ENCODE assay signal across 14 cellular contexts in the genomic region with DNA sequence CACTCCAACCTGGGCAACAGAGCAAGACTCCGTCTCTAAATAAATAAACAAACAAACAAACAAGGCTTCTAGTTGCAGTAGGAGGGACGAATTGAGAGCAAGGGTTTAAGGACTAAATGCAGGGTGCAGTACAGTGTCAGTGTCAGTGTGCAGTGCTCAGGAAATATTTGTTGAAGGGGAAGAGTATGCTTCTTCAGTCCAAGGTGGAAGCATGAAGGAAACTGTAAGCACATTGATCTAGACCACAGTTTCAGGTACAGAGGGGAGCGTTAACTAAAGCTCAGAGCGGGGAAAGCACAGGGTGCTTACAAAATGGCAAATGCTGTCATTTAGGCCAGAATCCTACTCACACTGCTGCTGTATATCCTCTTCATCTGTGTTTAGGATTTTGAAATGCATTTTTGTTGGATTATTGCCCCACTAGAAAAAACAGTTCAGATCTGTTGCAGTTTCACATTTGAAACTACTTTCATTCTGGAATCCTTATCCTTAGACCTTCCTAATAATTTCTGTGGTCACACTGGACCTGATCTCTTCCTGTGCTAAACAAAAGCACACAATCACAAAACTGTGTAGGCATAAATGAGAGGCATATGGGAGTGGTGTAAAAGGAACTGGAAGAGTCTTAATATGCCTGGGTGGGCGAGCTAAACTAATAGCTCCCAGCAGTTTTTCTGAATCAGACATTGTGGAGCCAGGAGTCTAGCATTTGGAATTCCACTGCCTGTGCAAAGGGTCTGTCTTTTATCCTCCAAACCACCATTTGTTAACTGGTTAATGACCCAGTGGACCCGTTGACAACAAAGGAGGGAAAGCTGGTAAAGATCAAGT. TPM values are rescaled to one million over a fixed set of nuclear protein-coding genes. Genes with fewer than 3 reads are reported as not detected.
DNase-seq lines count a peak whose midpoint lies in the region; ATAC-seq and TF ChIP-seq lines count a peak whose summit lies in the region.
"Had no signal": no experiment of that assay in that cellular context is flagged by ENCODE, and none has a peak within 500 bp of the region (broad histone marks: within the 10 kb centered on the region; RNA-seq: fewer than 3 reads in every experiment).

No MANE protein-coding gene starts in this region.

- H3K9ac ChIP-seq in adipocyte (ENCODE audit: low read length): peak overlapping the region; percentile 25

- no peaks in the 10 kb centered on the region for H3K36me3 ChIP-seq in adipocyte (ENCODE audit: control insufficient read depth, insufficient read depth, low read length, severe bottlenecking)
- peaks cover 0 to 3% (median 0%) of the 10 kb centered on the region in 4 donors for H3K36me3 ChIP-seq in stomach
- H3K36me3 ChIP-seq: brain microvascular endothelial cell, uterus had no signal

- DNase-seq in NCI-H82 (lab: John Stamatoyannopoulos, UW): peak; percentile 36
- DNase-seq in NCI-H82 treated with DMSO at 0.1 percent for 48 hours (lab: John Stamatoyannopoulos, UW; ENCODE audit: unreplicated experiment): no peak
- DNase-seq in adipocyte (ENCODE audit: low read depth): peak; percentile 69
- DNase-seq in kidney glomerular epithelial cell (lab: John Stamatoyannopoulos, UW): peak; percentile 36
- DNase-seq in stomach: no peak
- no peak for DNase-seq in ecto neural progenitor cell (ENCODE audit: low spot score)
- no peak for DNase-seq in GM13977 (ENCODE audit: low spot score)
- DNase-seq: activated CD8-positive, alpha-beta memory T cell treated with anti-CD3 and anti-CD28 coated beads for 24 hours; brain microvascular endothelial cell; heart left ventricle; NCI-H1417 treated with DMSO at 0.1 percent for 48 hours; SHP77; uterus had no signal

- no peaks in the 10 kb centered on the region for H3K27me3 ChIP-seq in adipocyte (replicated peaks; ENCODE audit: control insufficient read depth, insufficient read depth, low read length)
- H3K27me3 ChIP-seq in stomach: no peaks in the 10 kb centered on the region
- H3K27me3 ChIP-seq: brain microvascular endothelial cell, heart left ventricle, uterus had no signal

- H3K4me3 ChIP-seq in adipocyte (ENCODE audit: low read length) (peak overlapping the region; percentile 68), stomach (no peak overlapping the region)
- H3K4me3 ChIP-seq: heart left ventricle, uterus had no signal

- no peak for ATAC-seq in HG02938 (IDR thresholded peaks at IDR 0.05; ENCODE audit: unreplicated experiment)

- intact Hi-C loops in stomach (cut with DNase I; ENCODE audit: low total_unique reads): no loop called here

- WGBS in stomach, 5 donors: 54 to 71% (median 62%) methylated on average over 6 of the region's 6 CpGs

- peak overlapping the region in 3 of 5 donors; percentile 17 to 49 (median 25) for H3K27ac ChIP-seq in stomach
- H3K27ac ChIP-seq: brain microvascular endothelial cell had no signal

- in situ Hi-C loops in GM13977 (cut with MboI; ENCODE audit: low pct_unique_long_range_greater_than_20kb, low sequenced_read_pairs, unreplicated experiment): no loop called here

- no peak for TF ChIP-seq CTCF in stomach (IDR thresholded peaks at IDR 0.05)
- TF ChIP-seq CTCF in GM13977 (IDR thresholded peaks at IDR 0.05; ENCODE audit: extremely low read depth, insufficient read depth, missing control alignments): no peak

- H3K4me1 ChIP-seq in adipocyte (ENCODE audit: control insufficient read depth, insufficient read depth, low read length): peaks cover 25% of the 10 kb centered on the region
- peaks cover 9 to 35% (median 27%) of the 10 kb centered on the region in 4 donors for H3K4me1 ChIP-seq in stomach

- no peak for TF ChIP-seq EP300 in stomach (IDR thresholded peaks at IDR 0.05)

- TF ChIP-seq POLR2A in stomach (IDR thresholded peaks at IDR 0.05): no peak

- H3K9me3 ChIP-seq in adipocyte (ENCODE audit: control insufficient read depth, low read length) (no peaks in the 10 kb centered on the region), stomach (no peaks in the 10 kb centered on the region)
- H3K9me3 ChIP-seq: heart left ventricle, uterus had no signal

RNA-seq across cellular contexts. Expression of a gene that starts 41.4 kb away (rescaled TPM):
- total RNA-seq in stomach: 10 to 100 TPM; 11.1 to 29.9 (median 14.8) TPM
- polyA plus RNA-seq in stomach: 1 to 10 TPM; 2.9 to 5.8 (median 4.0) TPM

Comparison
In these comparisons a context has a peak if more than half of its experiments do, and no peak if none do; other contexts are left out.
1. DNase-seq: peak in NCI-H82 (single experiment), adipocyte (single experiment) and kidney glomerular epithelial cell (single experiment); none in NCI-H82 treated with DMSO at 0.1 percent for 48 hours (single experiment), stomach (single experiment), ecto neural progenitor cell (single experiment) and GM13977 (single experiment).